ENCODE assay signal across 8 cellular contexts in the genomic region with DNA sequence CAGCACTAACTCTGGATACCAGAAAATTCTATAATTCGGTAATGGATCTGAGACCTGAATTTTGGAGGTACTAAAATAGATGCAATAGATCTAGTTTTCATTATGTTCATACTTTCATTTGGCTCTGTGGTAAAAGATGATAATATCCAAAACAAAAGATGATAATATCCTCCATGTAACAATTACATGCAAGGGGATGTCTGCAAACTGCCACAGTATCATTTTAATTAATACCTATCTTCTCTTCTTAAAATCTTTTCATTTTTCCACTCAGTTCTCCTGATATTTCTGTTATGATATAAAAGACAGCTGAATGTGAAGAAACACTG. TPM values are rescaled to one million over a fixed set of nuclear protein-coding genes. Genes with fewer than 3 reads are reported as not detected.
DNase-seq lines count a peak whose midpoint lies in the region; ATAC-seq, FAIRE-seq and TF ChIP-seq lines count a peak whose summit lies in the region.

No MANE protein-coding gene starts in this region.

- peak overlapping the region; percentile 56 to 71 for H3K9ac ChIP-seq in kidney (ENCODE audit: low read length in 2 of 2)

- peak overlapping the region; percentile 96 for H3K4me3 Mint-ChIP-seq in activated CD4-positive, alpha-beta T cell treated with anti-CD3 and anti-CD28 coated beads, Interleukin-2, amount 10 ng/mL, durations not matched to agents 24 days and 14 days

- TF ChIP-seq CTCF in kidney (IDR thresholded peaks at IDR 0.05; ENCODE audit: borderline replicate concordance, extremely low read depth, insufficient read depth), result no peak
- TF ChIP-seq CTCF in testis (IDR thresholded peaks at IDR 0.05), result no peak

- no peak for TF ChIP-seq POLR2A in testis (IDR thresholded peaks at IDR 0.05)

- H3K9me3 ChIP-seq in kidney (ENCODE audit: control insufficient read depth in 1 of 2, low read length in 2 of 2), result no peaks in the 10 kb centered on the region
- no peaks in the 10 kb centered on the region for H3K9me3 ChIP-seq in testis

- H3K36me3 ChIP-seq in kidney (ENCODE audit: control insufficient read depth in 1 of 2, insufficient read depth in 2 of 2, low read length in 2 of 2), result peaks cover 0 to 5% of the 10 kb centered on the region in 2 donors
- no peaks in the 10 kb centered on the region for H3K36me3 ChIP-seq in testis (ENCODE audit: low read depth, missing control alignments)

- peaks cover 34% of the 10 kb centered on the region for H3K4me1 Mint-ChIP-seq in activated CD4-positive, alpha-beta T cell treated with anti-CD3 and anti-CD28 coated beads, Interleukin-2, amount 10 ng/mL, durations not matched to agents 24 days and 14 days

- H3K4me1 ChIP-seq in kidney (ENCODE audit: control insufficient read depth in 1 of 2, insufficient read depth in 1 of 2, low read depth in 1 of 2, low read length in 2 of 2), result peaks cover 4 to 5% of the 10 kb centered on the region in 2 donors
- peaks cover 13% of the 10 kb centered on the region for H3K4me1 ChIP-seq in testis

- H3K27me3 Mint-ChIP-seq in activated CD4-positive, alpha-beta T cell treated with anti-CD3 and anti-CD28 coated beads, Interleukin-2, amount 10 ng/mL, durations not matched to agents 24 days and 14 days, result no peaks in the 10 kb centered on the region

- peak overlapping the region; percentile 80 to 92 for H3K27ac ChIP-seq in kidney (ENCODE audit: low read depth in 2 of 2, low read length in 2 of 2)
- H3K27ac ChIP-seq in testis, result peak overlapping the region; percentile 83 to 91

- no peaks in the 10 kb centered on the region for H3K27me3 ChIP-seq in testis

- H3K4me3 ChIP-seq in kidney (ENCODE audit: low read length in 2 of 2), result peak overlapping the region; percentile 78 to 81
- H3K4me3 ChIP-seq in testis, result peak overlapping the region; percentile 32 to 57

- FAIRE-seq in kidney (lab: Jason Lieb, UNC), result no peak

- ATAC-seq in activated naive CD4-positive, alpha-beta T cell treated with anti-CD3 and anti-CD28 coated beads, Interleukin-2, amount 50 U/mL, for 72 hours, result no peak
- no peak for ATAC-seq in HG03095 (IDR thresholded peaks at IDR 0.05; ENCODE audit: unreplicated experiment)

- H3K9me3 Mint-ChIP-seq in activated CD4-positive, alpha-beta T cell treated with anti-CD3 and anti-CD28 coated beads, Interleukin-2, amount 10 ng/mL, durations not matched to agents 24 days and 14 days, result peaks cover 6% of the 10 kb centered on the region
- H3K9me3 Mint-ChIP-seq in activated naive CD4-positive, alpha-beta T cell treated with anti-CD3 and anti-CD28 coated beads, Interleukin-2, amount 50 U/mL, for 72 hours, result peaks cover 8 to 13% of the 10 kb centered on the region in 2 donors

- peak overlapping the region; percentile 100 for H3K27ac Mint-ChIP-seq in activated CD4-positive, alpha-beta T cell treated with anti-CD3 and anti-CD28 coated beads, Interleukin-2, amount 10 ng/mL, durations not matched to agents 24 days and 14 days
- H3K27ac Mint-ChIP-seq in activated naive CD4-positive, alpha-beta T cell treated with anti-CD3 and anti-CD28 coated beads, Interleukin-2, amount 50 U/mL, for 72 hours, result peak overlapping the region; percentile 99 to 100

- intact Hi-C loops in activated CD4-positive, alpha-beta T cell treated with anti-CD3 and anti-CD28 coated beads, Interleukin-2, amount 10 ng/mL, durations not matched to agents 24 days and 14 days (cut with micrococcal nuclease), result loop anchor here (1.0 to 2.0 kb wide), 5 partner anchors 16 to 121 kb away; a partner anchor contains a TSS
- intact Hi-C loops in kidney (cut with DNase I), result no loop called here
- intact Hi-C loops in testis (cut with DNase I; ENCODE audit: low total_unique reads), result no loop called here

- WGBS in testis, 2 donors, result 61 to 66% methylated on average over 1 of the region's 1 CpG

- no peak for DNase-seq in activated CD4-positive, alpha-beta T cell treated with anti-CD3 and anti-CD28 coated beads, Interleukin-2, amount 10 ng/mL, durations not matched to agents 24 days and 14 days
- no peak for DNase-seq in activated CD4-positive, alpha-beta T cell treated with anti-CD3 and anti-CD28 coated beads, Interleukin-2, amount 50 U/mL, for 4 hours
- DNase-seq in activated naive CD4-positive, alpha-beta T cell treated with anti-CD3 and anti-CD28 coated beads, Interleukin-2, amount 50 U/mL, for 72 hours (ENCODE audit: low spot score in 2 of 2), result no peak
- DNase-seq in kidney (no peak), testis (no peak), NCI-H1436 treated with DMSO at 0.1 percent for 48 hours (lab: John Stamatoyannopoulos, UW) (no peak), inferior parietal cortex (ENCODE audit: extremely low spot score) (no peak)

- H3K36me3 Mint-ChIP-seq in activated CD4-positive, alpha-beta T cell treated with anti-CD3 and anti-CD28 coated beads, Interleukin-2, amount 10 ng/mL, durations not matched to agents 24 days and 14 days (ENCODE audit: low read depth), result peaks cover 31% of the 10 kb centered on the region
- H3K36me3 Mint-ChIP-seq in activated naive CD4-positive, alpha-beta T cell treated with anti-CD3 and anti-CD28 coated beads, Interleukin-2, amount 50 U/mL, for 72 hours, result peaks cover 38 to 57% of the 10 kb centered on the region in 2 donors

RNA-seq across cellular contexts. Expression of a gene that starts 15.6 kb away (rescaled TPM):
- total RNA-seq in activated CD4-positive, alpha-beta T cell treated with anti-CD3 and anti-CD28 coated beads, Interleukin-2, amount 10 ng/mL, durations not matched to agents 24 days and 14 days, result 16.5 and 19.8 TPM in 2 replicates
- 10 to 100 TPM; 21.8 to 37.0 TPM for total RNA-seq in activated naive CD4-positive, alpha-beta T cell treated with anti-CD3 and anti-CD28 coated beads, Interleukin-2, amount 50 U/mL, for 72 hours
- total RNA-seq in kidney (19.1 TPM), testis (10 to 100 TPM; 26.0 to 27.6 TPM)
- polyA plus RNA-seq in kidney (ENCODE audit: insufficient read depth, low read depth, low replicate concordance) (15.6 TPM), testis (ENCODE audit: insufficient read depth, low read depth, low replicate concordance) (27.9 TPM)

RNA-seq across cellular contexts. Expression of a gene that starts 26.7 kb away (rescaled TPM):
- total RNA-seq in activated CD4-positive, alpha-beta T cell treated with anti-CD3 and anti-CD28 coated beads, Interleukin-2, amount 10 ng/mL, durations not matched to agents 24 days and 14 days, result 0.07 TPM in 1 of 2 replicates, not detected in the other
- total RNA-seq in activated naive CD4-positive, alpha-beta T cell treated with anti-CD3 and anti-CD28 coated beads, Interleukin-2, amount 50 U/mL, for 72 hours, result under 1 TPM in 1 of 2 donors, not detected in 1; 0.16 TPM
- total RNA-seq in kidney (0.09 TPM), testis (under 1 TPM; 0.31 TPM)
- polyA plus RNA-seq in kidney (ENCODE audit: insufficient read depth, low read depth, low replicate concordance) (not detected), testis (ENCODE audit: insufficient read depth, low read depth, low replicate concordance) (0.30 TPM)

RNA-seq across cellular contexts. Expression of a gene that starts 33.1 kb away (rescaled TPM):
- total RNA-seq in activated CD4-positive, alpha-beta T cell treated with anti-CD3 and anti-CD28 coated beads, Interleukin-2, amount 10 ng/mL, durations not matched to agents 24 days and 14 days, result 37.7 and 38.2 TPM in 2 replicates
- total RNA-seq in activated naive CD4-positive, alpha-beta T cell treated with anti-CD3 and anti-CD28 coated beads, Interleukin-2, amount 50 U/mL, for 72 hours, result 10 to 100 TPM; 49.7 to 63.8 TPM
- 20.3 TPM for total RNA-seq in kidney
- polyA plus RNA-seq in kidney (ENCODE audit: insufficient read depth, low read depth, low replicate concordance), result 7.9 TPM
- 1 to 10 TPM; 7.3 to 7.6 TPM for total RNA-seq in testis
- 15.2 TPM for polyA plus RNA-seq in testis (ENCODE audit: insufficient read depth, low read depth, low replicate concordance)
